In genomic region chr4:158721680-158722079, GRCh38 we compare ENCODE assay signal across 1 cellular context.
TF ChIP-seq lines count a peak whose summit lies in the region.

No MANE protein-coding gene starts in this region.

TF ChIP-seq in K562, 482 proteins besides CTCF, POLR2A, EP300 and RAD21:
- peak; percentile 60 for TF ChIP-seq ZNF146 (CRISPR knock-in tag; IDR thresholded peaks at IDR 0.05; ENCODE audit: unreplicated experiment)
- TF ChIP-seq ZNF134 (CRISPR knock-in tag; conservative IDR thresholded peaks at IDR 0.05) = no peak
